ENCODE assay signal across 9 cellular contexts in the genomic region with DNA sequence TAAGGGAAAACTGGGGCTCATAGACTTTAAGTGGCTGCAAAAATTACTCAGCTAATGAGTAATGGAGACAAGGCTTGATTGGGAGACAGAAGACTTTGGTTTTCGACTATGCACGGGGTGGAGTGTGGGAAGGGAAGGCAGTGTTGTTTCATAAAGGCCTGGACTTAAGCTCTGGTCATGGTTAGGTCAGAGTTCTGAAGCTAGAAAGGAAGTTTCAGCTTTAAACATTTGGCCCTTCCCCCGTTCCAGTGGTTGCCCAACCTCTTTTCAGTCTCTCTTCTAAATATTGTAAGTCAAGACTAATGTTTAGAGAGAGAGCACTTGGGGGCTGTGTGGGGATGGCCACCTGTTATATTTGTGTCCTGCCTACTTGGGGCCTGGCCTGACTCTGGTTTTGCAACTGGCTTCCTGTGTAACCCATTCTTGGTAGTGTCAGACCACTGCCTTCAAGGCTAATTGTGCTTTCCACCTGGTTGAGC. TPM values are rescaled to one million over a fixed set of nuclear protein-coding genes. Genes with fewer than 3 reads are reported as not detected.
A peak's percentile ranks its signal among the peaks of the same experiment; 100 is the strongest.
DNase-seq lines count a peak whose midpoint lies in the region; ATAC-seq and TF ChIP-seq lines count a peak whose summit lies in the region.
"Had no signal": no experiment of that assay in that cellular context is flagged by ENCODE, and none has a peak within 500 bp of the region (broad histone marks: within the 10 kb centered on the region; RNA-seq: fewer than 3 reads in every experiment).

No MANE protein-coding gene starts in this region.

- POLR2A ChIA-PET in Caco-2 (lab: Charles Lee), result no interaction called here

- peak overlapping the region; percentile 27 to 68 (median 43) for H3K27ac ChIP-seq in esophagus muscularis mucosa (replicated peaks in 1 of 4)
- H3K27ac ChIP-seq: pancreas had no signal

- H3K36me3 ChIP-seq in esophagus muscularis mucosa, result no peaks in the 10 kb centered on the region
- H3K36me3 ChIP-seq in Caco-2 (ENCODE audit: control insufficient read depth, insufficient read depth, low read length), result no peaks in the 10 kb centered on the region
- H3K36me3 ChIP-seq: pancreas had no signal

- TF ChIP-seq EP300 in esophagus muscularis mucosa (IDR thresholded peaks at IDR 0.05), result no peak

- H3K27me3 Mint-ChIP-seq in Caco-2 (ENCODE audit: insufficient read depth, unreplicated experiment), result no peaks in the 10 kb centered on the region

- CTCF ChIA-PET in Caco-2 (lab: Charles Lee), result interaction anchor here (0.7 kb wide), 1 partner anchor 236 kb away, joined by 3 read pairs; no protein-coding TSS in a partner anchor

- no peak for TF ChIP-seq POLR2A in esophagus muscularis mucosa (IDR thresholded peaks at IDR 0.05; ENCODE audit: low read depth)

- WGBS in esophagus muscularis mucosa, result 31% methylated on average over 3 of the region's 3 CpGs

- H3K27me3 ChIP-seq in esophagus muscularis mucosa (no peaks in the 10 kb centered on the region), Caco-2 (replicated peaks; ENCODE audit: control insufficient read depth, insufficient read depth, low read length) (no peaks in the 10 kb centered on the region)
- H3K27me3 ChIP-seq: pancreas had no signal

- H3K36me3 Mint-ChIP-seq in Caco-2 (ENCODE audit: insufficient read depth, unreplicated experiment), result no peaks in the 10 kb centered on the region

- TF ChIP-seq CTCF in esophagus muscularis mucosa (IDR thresholded peaks at IDR 0.05), result no peak
- no peak for TF ChIP-seq CTCF in Caco-2 (IDR thresholded peaks at IDR 0.05; ENCODE audit: insufficient read depth in 1 of 2, low read depth in 1 of 2, low read length in 1 of 2, severe bottlenecking in 1 of 2, unreplicated experiment in 1 of 2)

- no TSS peak for BruUV-seq in Caco-2 (replicated peaks; lab: Mats Ljungman, UMichigan)

- no peak overlapping the region for H3K27ac Mint-ChIP-seq in Caco-2 (ENCODE audit: unreplicated experiment)

- H3K4me3 ChIP-seq in esophagus muscularis mucosa, result no peak overlapping the region
- no peak overlapping the region for H3K4me3 ChIP-seq in Caco-2 (ENCODE audit: low read depth, low read length)
- H3K4me3 ChIP-seq: pancreas had no signal

- DNase-seq in M059J (ENCODE audit: low read depth), result peak; percentile 79
- no peak for DNase-seq in esophagus muscularis mucosa (ENCODE audit: extremely low spot score)
- no peak for DNase-seq in effector CD8-positive, alpha-beta T cell (lab: John Stamatoyannopoulos, UW)
- DNase-seq in NCI-H1436 (lab: John Stamatoyannopoulos, UW), result no peak
- DNase-seq in stimulated activated CD4-positive, alpha-beta T cell treated with anti-CD3 and anti-CD28 coated beads, Interleukin-12 subunit alpha, Interleukin-12 subunit beta, amount 100 ng/mL, for 4 hours, result no peak
- DNase-seq in Caco-2, result no peak
- DNase-seq: pancreas had no signal

- H3K9me3 Mint-ChIP-seq in Caco-2 (ENCODE audit: unreplicated experiment), result no peaks in the 10 kb centered on the region

- H3K4me1 Mint-ChIP-seq in Caco-2 (ENCODE audit: low read depth, unreplicated experiment), result no peaks in the 10 kb centered on the region

- H3K4me1 ChIP-seq in esophagus muscularis mucosa, result peaks cover 70 to 99% (median 85%) of the 10 kb centered on the region in 4 donors
- H3K4me1 ChIP-seq in Caco-2, result no peaks in the 10 kb centered on the region
- H3K4me1 ChIP-seq: pancreas had no signal

- H3K4me3 Mint-ChIP-seq in Caco-2 (ENCODE audit: unreplicated experiment), result no peak overlapping the region

- intact Hi-C loops in esophagus muscularis mucosa (cut with DNase I), result no loop called here
- intact Hi-C loops in Caco-2 (cut with micrococcal nuclease; ENCODE audit: unreplicated experiment), result no loop called here

- ATAC-seq in GM18502 (IDR thresholded peaks at IDR 0.05; ENCODE audit: poor library complexity, unreplicated experiment) (peak; percentile 89), GM21619 (IDR thresholded peaks at IDR 0.05; ENCODE audit: unreplicated experiment) (peak; percentile 92)

- H3K9me3 ChIP-seq in esophagus muscularis mucosa (no peaks in the 10 kb centered on the region), Caco-2 (no peaks in the 10 kb centered on the region)
- H3K9me3 ChIP-seq: pancreas had no signal

RNA-seq across cellular contexts. Expression of gene MSN, which starts 21.0 kb away (rescaled TPM):
- 597 and 706 TPM in 2 replicates for total RNA-seq in M059J (2014; rRNA removed; shearing (Covaris generic))
- total RNA-seq in esophagus muscularis mucosa (100 to 1,000 TPM; 206 to 311 (median 290) TPM), Caco-2 (2022) (0.07 and 0.23 TPM in 2 replicates)

Comparison
In these comparisons a context has a peak if more than half of its experiments do, and no peak if none do; other contexts are left out.
1. RNA of gene MSN, which starts 21.0 kb away (total RNA-seq): 597 to 706 TPM in M059J and 206 to 311 TPM in esophagus muscularis mucosa; 0.07 to 0.23 TPM in Caco-2; every median in the first group is over 100 times any median in the second.